8 cellular contexts compared by ENCODE assay signal in genomic region chr10:43138757-43139241, GRCh38. TPM values are rescaled to one million over a fixed set of nuclear protein-coding genes. Genes with fewer than 3 reads are reported as not detected.
DNase-seq lines count a peak whose midpoint lies in the region; ATAC-seq, FAIRE-seq and TF ChIP-seq lines count a peak whose summit lies in the region.

No MANE protein-coding gene starts in this region.

- 0 to 1% (median 0%) methylated on average over 22 of the region's 22 CpGs for WGBS in spleen, 5 donors

- H3K9ac ChIP-seq in astrocyte (ENCODE audit: low read length) (peak overlapping the region; percentile 93), iPS-18a (ENCODE audit: low read length) (peak overlapping the region; percentile 31)

- no peak for TF ChIP-seq POLR2A in spleen (IDR thresholded peaks at IDR 0.05)

- TF ChIP-seq CTCF in CD14-positive monocyte (IDR thresholded peaks at IDR 0.05) (no peak), HL-60 (IDR thresholded peaks at IDR 0.05; ENCODE audit: insufficient read depth, low read length) (no peak), astrocyte (IDR thresholded peaks at IDR 0.05; ENCODE audit: insufficient read depth, low read depth, low read length) (no peak), spleen (IDR thresholded peaks at IDR 0.05 in 8 of 11, conservative IDR thresholded peaks at IDR 0.05 in 3 of 11) (peak in 3 of 11 experiments; percentile 6 to 26 (median 14))

- peak overlapping the region; percentile 94 for H3K4me2 ChIP-seq in astrocyte (ENCODE audit: low read length)

- peaks cover 45% of the 10 kb centered on the region for H4K20me1 ChIP-seq in astrocyte (ENCODE audit: insufficient read depth, low read length)

- H3K9me3 Mint-ChIP-seq in CD14-positive monocyte (peaks cover 0 to 2% (median 0%) of the 10 kb centered on the region in 7 donors), astrocyte (ENCODE audit: unreplicated experiment) (no peaks in the 10 kb centered on the region)

- peak overlapping the region; percentile 49 for H2AFZ ChIP-seq in astrocyte (ENCODE audit: low read depth, low read length)

- peak; percentile 38 for ATAC-seq in GM19452 (IDR thresholded peaks at IDR 0.05; ENCODE audit: unreplicated experiment)

- DNase-seq in CD14-positive monocyte (ENCODE audit: low spot score) (no peak), HL-60 (ENCODE audit: low read depth in 1 of 2, low spot score in 1 of 2) (peak in 1 of 2 experiments; percentile 54), T follicular helper cell (ENCODE audit: low read depth) (peak; percentile 54), astrocyte (ENCODE audit: low read depth) (peak; percentile 34), spleen (peak; percentile 85), amniotic stem cell (lab: John Stamatoyannopoulos, UW) (no peak)

- H3K27ac ChIP-seq in HL-60 (replicated peaks) (peak overlapping the region; percentile 75), astrocyte (ENCODE audit: low read depth, low read length) (peak overlapping the region; percentile 90), iPS-18a (ENCODE audit: low read length) (no peak overlapping the region), spleen (peak overlapping the region; percentile 74 to 98 (median 97))

- H3K27ac Mint-ChIP-seq in CD14-positive monocyte (peak overlapping the region; percentile 98 to 100 (median 99)), astrocyte (ENCODE audit: unreplicated experiment) (peak overlapping the region; percentile 93)

- no peaks in the 10 kb centered on the region for H3K36me3 ChIP-seq in astrocyte (ENCODE audit: insufficient read depth, low read length)
- no peaks in the 10 kb centered on the region for H3K36me3 ChIP-seq in iPS-18a (ENCODE audit: control insufficient read depth, low read depth, low read length)
- H3K36me3 ChIP-seq in spleen, result no peaks in the 10 kb centered on the region

- peaks cover 56% of the 10 kb centered on the region for H3K79me2 ChIP-seq in astrocyte (ENCODE audit: insufficient read depth, low read length)

- H3K36me3 Mint-ChIP-seq in CD14-positive monocyte (peaks cover 25 to 27% of the 10 kb centered on the region in 2 donors), astrocyte (ENCODE audit: low read depth, unreplicated experiment) (peaks cover 5% of the 10 kb centered on the region)

- H3K4me1 Mint-ChIP-seq in CD14-positive monocyte (peaks cover 63% of the 10 kb centered on the region), astrocyte (ENCODE audit: low read depth, unreplicated experiment) (peaks cover 19% of the 10 kb centered on the region)

- intact Hi-C loops in CD14-positive monocyte (cut with micrococcal nuclease) (loop anchor here in 1 of 2 donors (2.0 to 5.0 kb wide), 2 partner anchors 18 to 34 kb away; no protein-coding TSS in a partner anchor), spleen (cut with DNase I; ENCODE audit: low total_unique reads) (no loop called here)

- peak overlapping the region; percentile 76 for H3K4me3 ChIP-seq in HL-60 (replicated peaks; ENCODE audit: insufficient read depth, low read length)
- H3K4me3 ChIP-seq in astrocyte (ENCODE audit: insufficient read depth, low read depth, low read length), result peak overlapping the region; percentile 99
- peak overlapping the region; percentile 87 for H3K4me3 ChIP-seq in iPS-18a (ENCODE audit: low read length)
- peak overlapping the region; percentile 63 to 92 (median 86) for H3K4me3 ChIP-seq in spleen

- H3K9me3 ChIP-seq in astrocyte (ENCODE audit: insufficient read depth, low read depth, low read length), result no peaks in the 10 kb centered on the region
- H3K9me3 ChIP-seq in iPS-18a (ENCODE audit: control insufficient read depth, low read depth, low read length), result no peaks in the 10 kb centered on the region
- no peaks in the 10 kb centered on the region for H3K9me3 ChIP-seq in spleen

- H3K4me1 ChIP-seq in astrocyte (ENCODE audit: insufficient read depth, low read length), result peaks cover 5% of the 10 kb centered on the region
- H3K4me1 ChIP-seq in iPS-18a (ENCODE audit: control insufficient read depth, low read depth, low read length), result peaks cover 4% of the 10 kb centered on the region
- peaks cover 24 to 76% (median 51%) of the 10 kb centered on the region in 6 donors for H3K4me1 ChIP-seq in spleen

- H3K27me3 Mint-ChIP-seq in CD14-positive monocyte (ENCODE audit: low read depth in 3 of 3) (peaks cover 0 to 4% (median 0%) of the 10 kb centered on the region in 3 donors), astrocyte (ENCODE audit: low read depth, unreplicated experiment) (no peaks in the 10 kb centered on the region)

- FAIRE-seq in astrocyte (lab: Jason Lieb, UNC), result no peak

- peak overlapping the region; percentile 97 to 99 for H3K4me3 Mint-ChIP-seq in CD14-positive monocyte
- peak overlapping the region; percentile 92 for H3K4me3 Mint-ChIP-seq in astrocyte (ENCODE audit: unreplicated experiment)

- no peaks in the 10 kb centered on the region for H3K27me3 ChIP-seq in HL-60 (ENCODE audit: insufficient read depth, poor library complexity, severe bottlenecking)
- peaks cover 3% of the 10 kb centered on the region for H3K27me3 ChIP-seq in astrocyte (ENCODE audit: insufficient read depth, low read length)
- H3K27me3 ChIP-seq in iPS-18a (ENCODE audit: control insufficient read depth, insufficient read depth, low read length), result peaks cover 23% of the 10 kb centered on the region
- H3K27me3 ChIP-seq in spleen (replicated peaks in 1 of 7), result no peaks in the 10 kb centered on the region

RNA-seq across cellular contexts. Expression of gene CSGALNACT2, which starts 0.6 kb away (rescaled TPM):
- 10 to 100 TPM; 43.7 to 48.2 TPM for polyA plus RNA-seq in CD14-positive monocyte
- 28.5 and 30.9 TPM in 2 replicates for total RNA-seq in astrocyte
- total RNA-seq in spleen, result 10 to 100 TPM; 29.8 to 77.1 (median 41.9) TPM
- polyA plus RNA-seq in spleen, result 10 to 100 TPM in 1 of 3 donors, 1 to 10 TPM in 2; 8.1 to 10.1 (median 8.5) TPM

Comparison
In these comparisons a context has a peak if more than half of its experiments do, and no peak if none do; other contexts are left out.
1. DNase-seq: peak in T follicular helper cell (single experiment), astrocyte (single experiment) and spleen (single experiment); none in CD14-positive monocyte (single experiment) and amniotic stem cell (single experiment).
2. Peak in every context shown above with its lines, with median percentiles within 50 percentile points of each other: H3K4me3 ChIP-seq.